ENCODE assay signal across 5 cellular contexts in the genomic region with DNA sequence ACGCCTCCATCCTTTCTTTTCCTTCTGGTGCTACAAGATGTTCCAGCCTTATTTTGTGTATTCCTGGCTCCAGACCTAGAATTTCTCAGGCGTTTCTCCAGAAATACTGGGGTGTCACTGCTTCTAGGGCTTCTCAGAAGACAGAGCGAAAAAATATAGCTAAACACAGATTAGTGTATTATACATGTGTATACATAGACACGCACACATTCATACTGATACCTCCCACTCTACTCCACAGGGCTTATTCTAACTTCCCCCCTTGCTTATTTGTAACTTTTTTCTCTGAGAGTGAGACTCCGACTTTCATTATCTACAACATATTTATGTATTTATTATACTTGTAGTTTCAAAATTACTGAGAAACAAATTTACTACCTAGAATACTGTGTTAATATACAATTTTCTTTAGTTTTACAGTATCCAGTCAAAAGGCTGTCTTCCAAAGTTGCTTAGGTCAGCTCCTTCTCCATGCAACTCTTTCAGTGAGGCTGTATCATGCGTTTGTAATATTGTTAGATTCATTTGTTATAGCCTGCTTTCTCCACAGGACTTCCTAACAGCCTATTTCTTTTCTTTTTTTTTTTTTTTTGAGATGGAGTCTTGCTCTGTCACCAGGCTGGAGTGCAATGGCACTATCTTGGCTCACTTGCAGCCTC. TPM values are rescaled to one million over a fixed set of nuclear protein-coding genes. Genes with fewer than 3 reads are reported as not detected.
DNase-seq lines count a peak whose midpoint lies in the region; ATAC-seq, FAIRE-seq and TF ChIP-seq lines count a peak whose summit lies in the region.
"Not testable (repeated sequence)": the region's sequence is repeated elsewhere in the genome, so short reads cannot be mapped to it uniquely, and the experiment has no call there.

No MANE protein-coding gene starts in this region.

- not testable (repeated sequence) for H3K9me3 Mint-ChIP-seq in stimulated activated effector memory CD8-positive, alpha-beta T cell treated with anti-CD3 and anti-CD28 coated beads, Interleukin-12 subunit alpha, Interleukin-12 subunit beta, amount 100 ng/mL, for 72 hours

- H3K27me3 ChIP-seq in IMR-90 (ENCODE audit: control insufficient read depth, insufficient read depth, low read length); GM12878 (replicated peaks in 1 of 2; ENCODE audit: control insufficient read depth in 2 of 2, insufficient read depth in 2 of 2, low read length in 1 of 2); K562 (ENCODE audit: control insufficient read depth in 2 of 2, insufficient read depth in 2 of 2, low read length in 2 of 2): not testable (repeated sequence)
- peaks cover 0 to 18% of the 10 kb centered on the region in 2 experiments; a peak in 1 of 5 replicates for H3K27me3 ChIP-seq in HepG2 (ENCODE audit: control insufficient read depth in 1 of 2, insufficient read depth in 2 of 2, low read length in 2 of 2)

- not testable (repeated sequence) for H2AK5ac ChIP-seq in IMR-90 (ENCODE audit: low read depth, low read length)

- TF ChIP-seq CTCF in IMR-90 (conservative IDR thresholded peaks at IDR 0.05; ENCODE audit: low read depth, low read length); GM12878 (IDR thresholded peaks at IDR 0.05 in 2 of 3, conservative IDR thresholded peaks at IDR 0.05 in 1 of 3; ENCODE audit: control insufficient read depth in 2 of 3, extremely low read depth in 1 of 3, insufficient read depth in 1 of 3, low read depth in 3 of 3, low read length in 3 of 3); K562 (IDR thresholded peaks at IDR 0.05 in 2 of 3, conservative IDR thresholded peaks at IDR 0.05 in 1 of 3; ENCODE audit: insufficient read depth in 2 of 3, low read depth in 1 of 3, low read length in 3 of 3); HepG2 (CRISPR knock-in tag; IDR thresholded peaks at IDR 0.05): not testable (repeated sequence)

- H3K27ac ChIP-seq in IMR-90 (ENCODE audit: insufficient read depth, low read length); GM12878 (ENCODE audit: control insufficient read depth, insufficient read depth); K562 (ENCODE audit: extremely low read depth, low read depth, low read length); HepG2 (ENCODE audit: extremely low read length, insufficient read depth, low read length): not testable (repeated sequence)

- RAD21 ChIA-PET in GM12878 (lab: Charles Lee; ENCODE audit: unreplicated experiment), result not testable (repeated sequence)

- not testable (repeated sequence) for H3K36me3 Mint-ChIP-seq in stimulated activated effector memory CD8-positive, alpha-beta T cell treated with anti-CD3 and anti-CD28 coated beads, Interleukin-12 subunit alpha, Interleukin-12 subunit beta, amount 100 ng/mL, for 72 hours

- not testable (repeated sequence) for H3K18ac ChIP-seq in IMR-90 (ENCODE audit: low read depth, low read length)

- H3K79me2 ChIP-seq in GM12878 (ENCODE audit: control insufficient read depth, insufficient read depth, low read length); K562 (ENCODE audit: control insufficient read depth, insufficient read depth, low read length); HepG2 (ENCODE audit: insufficient read depth, low read length): not testable (repeated sequence)

- FAIRE-seq in GM12878 (lab: Jason Lieb, UNC); K562 (lab: Jason Lieb, UNC); HepG2 (lab: Jason Lieb, UNC): not testable (repeated sequence)

- H3K56ac ChIP-seq in IMR-90 (ENCODE audit: extremely low read depth, insufficient read depth, low read length), result not testable (repeated sequence)

- H4K91ac ChIP-seq in IMR-90 (ENCODE audit: insufficient read depth, low read depth, low read length), result not testable (repeated sequence)

- not testable (repeated sequence) for TF ChIP-seq EP300 in GM12878 (IDR thresholded peaks at IDR 0.05; ENCODE audit: borderline replicate concordance in 1 of 2, control insufficient read depth in 1 of 2, low read depth in 2 of 2, low read length in 2 of 2); K562 (IDR thresholded peaks at IDR 0.05; ENCODE audit: low read length); HepG2 (IDR thresholded peaks at IDR 0.05; ENCODE audit: low read depth in 2 of 2, low read length in 2 of 2); HepG2 (CRISPR knock-in tag; IDR thresholded peaks at IDR 0.05; ENCODE audit: borderline replicate concordance)

- TF ChIP-seq POLR2A in IMR-90 (IDR thresholded peaks at IDR 0.05; ENCODE audit: low read depth, low read length); GM12878 (IDR thresholded peaks at IDR 0.05; ENCODE audit: low read depth, low read length); K562 (conservative IDR thresholded peaks at IDR 0.05); HepG2 (IDR thresholded peaks at IDR 0.05; ENCODE audit: insufficient read depth in 1 of 2, low read depth in 2 of 2, low read length in 2 of 2): not testable (repeated sequence)

- H2BK20ac ChIP-seq in IMR-90 (ENCODE audit: low read depth, low read length), result not testable (repeated sequence)

- not testable (repeated sequence) for BruUV-seq in IMR-90 (replicated peaks; lab: Mats Ljungman, UMichigan); GM12878 (replicated peaks; lab: Mats Ljungman, UMichigan); K562 (replicated peaks; lab: Mats Ljungman, UMichigan); HepG2 (replicated peaks; lab: Mats Ljungman, UMichigan)

- not testable (repeated sequence) for TF ChIP-seq RAD21 in IMR-90 (IDR thresholded peaks at IDR 0.05; ENCODE audit: low read length); GM12878 (IDR thresholded peaks at IDR 0.05; ENCODE audit: insufficient read depth, low read depth, low read length); K562 (CRISPR knock-in tag; conservative IDR thresholded peaks at IDR 0.05 in 1 of 2, IDR thresholded peaks at IDR 0.05 in 1 of 2); HepG2 (CRISPR knock-in tag; IDR thresholded peaks at IDR 0.05)

- not testable (repeated sequence) for H3K79me1 ChIP-seq in IMR-90 (ENCODE audit: low read depth in 1 of 2, low read length in 2 of 2)

- not testable (repeated sequence) for H2AFZ ChIP-seq in IMR-90 (replicated peaks; ENCODE audit: low read length, poor library complexity); GM12878 (ENCODE audit: control insufficient read depth, low read depth, low read length); K562 (ENCODE audit: low read depth, low read length); HepG2 (ENCODE audit: low read length)

- dilution Hi-C loops in IMR-90 (cut with HindIII; ENCODE audit: low sequenced_read_pairs, unreplicated experiment), result not testable (repeated sequence)

- not testable (repeated sequence) for H3K4ac ChIP-seq in IMR-90 (ENCODE audit: low read depth, low read length)

- not testable (repeated sequence) for H3K27ac Mint-ChIP-seq in stimulated activated effector memory CD8-positive, alpha-beta T cell treated with anti-CD3 and anti-CD28 coated beads, Interleukin-12 subunit alpha, Interleukin-12 subunit beta, amount 100 ng/mL, for 72 hours

- not testable (repeated sequence) for H2BK5ac ChIP-seq in IMR-90 (ENCODE audit: low read depth, low read length, poor library complexity, severe bottlenecking)

- not testable (repeated sequence) for H3K4me3 ChIP-seq in IMR-90 (ENCODE audit: insufficient read depth, low read depth, low read length); GM12878; K562; HepG2 (replicated peaks in 1 of 3; ENCODE audit: insufficient read depth in 1 of 3, low read depth in 2 of 3, low read length in 3 of 3)

- H3K9me1 ChIP-seq in IMR-90 (ENCODE audit: insufficient read depth, low read length); K562 (ENCODE audit: control insufficient read depth, insufficient read depth, low read length): not testable (repeated sequence)

- WGBS in IMR-90 (ENCODE audit: extremely low coverage in 2 of 2, insufficient read length in 1 of 2), 2 experiments, result no CpG with 5 or more reads among the region's 6 CpGs
- WGBS in GM12878 (ENCODE audit: insufficient coverage, insufficient replicate concordance, low lambda C conversion rate, missing lambda C conversion rate), result 17% methylated on average over 6 of the region's 6 CpGs
- WGBS in K562 (ENCODE audit: insufficient coverage, low coverage, missing lambda C conversion rate), result 11% methylated on average over 5 of the region's 6 CpGs
- WGBS in HepG2 (ENCODE audit: low lambda C conversion rate), result 60% methylated on average over 6 of the region's 6 CpGs

- H2AK9ac ChIP-seq in IMR-90 (replicated peaks; ENCODE audit: low read depth, low read length, poor library complexity), result not testable (repeated sequence)

- ATAC-seq in IMR-90 (ENCODE audit: low read depth); K562; HepG2: not testable (repeated sequence)
- peak; percentile 61 for ATAC-seq in GM12878
- ATAC-seq in stimulated activated effector memory CD8-positive, alpha-beta T cell treated with anti-CD3 and anti-CD28 coated beads, Interleukin-12 subunit alpha, Interleukin-12 subunit beta, amount 100 ng/mL, for 72 hours, result peak; percentile 68

- H3K4me3 Mint-ChIP-seq in stimulated activated effector memory CD8-positive, alpha-beta T cell treated with anti-CD3 and anti-CD28 coated beads, Interleukin-12 subunit alpha, Interleukin-12 subunit beta, amount 100 ng/mL, for 72 hours, result not testable (repeated sequence)

- CTCF ChIA-PET in IMR-90 (lab: Yijun Ruan, JAX); GM12878 (lab: Yijun Ruan, JAX); K562 (lab: Yijun Ruan, JAX; ENCODE audit: low intra/inter-chr PET ratio); HepG2 (lab: Yijun Ruan, JAX; ENCODE audit: low intra/inter-chr PET ratio, low total read pairs): not testable (repeated sequence)

- not testable (repeated sequence) for DNase-seq in IMR-90; GM12878 (ENCODE audit: low read depth, low spot score); K562 (ENCODE audit: extremely low read depth in 1 of 4, low spot score in 3 of 4); HepG2 (ENCODE audit: low spot score); stimulated activated effector memory CD8-positive, alpha-beta T cell treated with anti-CD3 and anti-CD28 coated beads, Interleukin-12 subunit alpha, Interleukin-12 subunit beta, amount 100 ng/mL, for 72 hours (ENCODE audit: low spot score in 2 of 2)

- not testable (repeated sequence) for H3K9me3 ChIP-seq in IMR-90 (ENCODE audit: control insufficient read depth, insufficient read depth, low read length); GM12878 (replicated peaks; ENCODE audit: control insufficient read depth, insufficient read depth, low read length); K562 (replicated peaks; ENCODE audit: control insufficient read depth, insufficient read depth, low read depth, low read length); HepG2 (ENCODE audit: low read length)

- not testable (repeated sequence) for H3K4me2 ChIP-seq in IMR-90 (ENCODE audit: low read depth, low read length); GM12878 (ENCODE audit: control insufficient read depth, insufficient read depth); K562 (ENCODE audit: insufficient read depth, low read length); HepG2 (ENCODE audit: low read depth, low read length)

- not testable (repeated sequence) for H3K4me1 Mint-ChIP-seq in stimulated activated effector memory CD8-positive, alpha-beta T cell treated with anti-CD3 and anti-CD28 coated beads, Interleukin-12 subunit alpha, Interleukin-12 subunit beta, amount 100 ng/mL, for 72 hours

- not testable (repeated sequence) for H2BK120ac ChIP-seq in IMR-90 (ENCODE audit: low read depth, low read length)

- H4K5ac ChIP-seq in IMR-90 (ENCODE audit: low read depth, low read length), result not testable (repeated sequence)

- H2BK15ac ChIP-seq in IMR-90 (ENCODE audit: low read depth, low read length), result not testable (repeated sequence)

- H3K36me3 ChIP-seq in IMR-90 (ENCODE audit: control insufficient read depth, insufficient read depth, low read length); GM12878 (ENCODE audit: control insufficient read depth in 2 of 2, insufficient read depth in 2 of 2, low read length in 1 of 2); K562 (ENCODE audit: control insufficient read depth, insufficient read depth, low read length); HepG2 (replicated peaks in 1 of 2; ENCODE audit: control insufficient read depth in 1 of 2, insufficient read depth in 2 of 2, low read length in 2 of 2): not testable (repeated sequence)

- not testable (repeated sequence) for H3K23ac ChIP-seq in IMR-90 (ENCODE audit: low read depth, low read length)

- in situ Hi-C loops in IMR-90 (cut with MboI; ENCODE audit: low sequenced_read_pairs), result loop anchor here (25.0 kb wide), 1 partner anchor 176 kb away; a partner anchor contains a TSS
- in situ Hi-C loops in GM12878 (cut with MboI); K562 (cut with MboI): not testable (repeated sequence)
- in situ Hi-C loops in HepG2 (cut with HindIII; ENCODE audit: extremely low pct_ligation_motif_present, low pct_unique_long_range_greater_than_20kb), result loop anchor here (10.0 to 25.0 kb wide), 2 partner anchors 176 to 314 kb away; a partner anchor contains a TSS

- H3K9ac ChIP-seq in IMR-90 (ENCODE audit: low read depth, low read length); GM12878 (ENCODE audit: control insufficient read depth, insufficient read depth, low read length); K562 (ENCODE audit: insufficient read depth in 1 of 2, low read depth in 2 of 2, low read length in 2 of 2); HepG2 (ENCODE audit: insufficient read depth, low read depth, low read length): not testable (repeated sequence)

- H4K8ac ChIP-seq in IMR-90 (ENCODE audit: low read depth in 2 of 2, low read length in 2 of 2), result not testable (repeated sequence)

- intact Hi-C loops in IMR-90 (cut with micrococcal nuclease); K562 (cut with micrococcal nuclease); HepG2 (cut with micrococcal nuclease; ENCODE audit: unreplicated experiment): not testable (repeated sequence)
- intact Hi-C loops in GM12878 (cut with micrococcal nuclease; ENCODE audit: unreplicated experiment), result loop anchor here (10.0 kb wide), 1 partner anchor 554 kb away; a partner anchor contains a TSS

- SMC1A ChIA-PET in GM12878 (lab: Charles Lee; ENCODE audit: uncharacterized antibody, unreplicated experiment), result not testable (repeated sequence)

- H3K4me1 ChIP-seq in IMR-90 (ENCODE audit: control insufficient read depth, insufficient read depth, low read length); GM12878 (ENCODE audit: control insufficient read depth, insufficient read depth, low read length): not testable (repeated sequence)
- H3K4me1 ChIP-seq in K562 (replicated peaks in 1 of 2; ENCODE audit: control insufficient read depth in 2 of 2, insufficient read depth in 2 of 2, low read length in 2 of 2) (peaks cover 0 to 24% of the 10 kb centered on the region in 2 experiments; a peak in 2 of 5 replicates), HepG2 (ENCODE audit: insufficient read depth, low read length) (peaks cover 28% of the 10 kb centered on the region)

- not testable (repeated sequence) for H4K20me1 ChIP-seq in IMR-90 (ENCODE audit: insufficient read depth, low read length); GM12878 (ENCODE audit: control insufficient read depth, insufficient read depth); K562 (replicated peaks; ENCODE audit: control insufficient read depth, insufficient read depth, low read length); HepG2 (ENCODE audit: insufficient read depth, low read length)

- not testable (repeated sequence) for H3K14ac ChIP-seq in IMR-90 (replicated peaks; ENCODE audit: low read depth, low read length)

- POLR2A ChIA-PET in IMR-90 (lab: Charles Lee; ENCODE audit: unreplicated experiment); GM12878 (lab: Charles Lee); K562 (lab: Yijun Ruan, JAX); HepG2 (lab: Yijun Ruan, JAX): not testable (repeated sequence)

RNA-seq across cellular contexts. Expression of a gene that starts 5.3 kb away (rescaled TPM):
- total RNA-seq in IMR-90 (2012; rRNA removed) (4.1 and 4.2 TPM in 2 replicates), GM12878 (2014; rRNA removed) (6.4 and 7.4 TPM in 2 replicates), GM12878 (2014; rRNA removed; fragmentation: Illumina TruSeq; extraction: Trizol) (9.6 and 11.1 TPM in 2 replicates), GM12878 (2021) (6.5 and 7.3 TPM in 2 replicates), K562 (2014; rRNA removed) (0.14 TPM in 1 of 2 replicates, not detected in the other), K562 (2014; rRNA removed; fragmentation: Illumina TruSeq; extraction: Trizol) (0.15 and 0.26 TPM in 2 replicates), K562 (2015; rRNA removed; fragmentation: Illumina TruSeq; extraction: Trizol) (0.11 and 0.38 TPM in 2 replicates), K562 (2021) (0.45 and 0.47 TPM in 2 replicates), HepG2 (2016; rRNA removed; fragmentation: Illumina TruSeq; extraction: Trizol) (12.8 and 18.7 TPM in 2 replicates)
- polyA plus RNA-seq in IMR-90 (2012; rRNA removed) (0.67 and 0.69 TPM in 2 replicates), GM12878 (2011; rRNA removed) (2.2 and 3.1 TPM in 2 replicates), GM12878 (2014; fragmentation: Illumina TruSeq; extraction: Trizol) (6.1 and 8.6 TPM in 2 replicates), GM12878 (2014; fragmentation: Nextera tagmentation; extraction: Ambion mirVana) (under 1 TPM; 0.24 to 0.40 TPM), GM12878 (2014; rRNA removed) (3.5 and 3.6 TPM in 2 replicates), GM12878 (2016; fragmentation: Nextera tagmentation; extraction: Ambion mirVana) (1 to 10 TPM; 4.2 to 4.3 TPM), K562 (2011; rRNA removed) (0.11 and 0.17 TPM in 2 replicates), K562 (2014; fragmentation: Illumina TruSeq; extraction: Trizol) (0.04 and 0.07 TPM in 2 replicates), K562 (2014; fragmentation: Nextera tagmentation; extraction: Ambion mirVana) (under 1 TPM in 1 of 2 experiments, not detected in 1; 0.03 TPM), K562 (2014; rRNA removed) (0.07 and 0.08 TPM in 2 replicates), HepG2 (2011; rRNA removed) (2.3 and 3.1 TPM in 2 replicates)
- polyA plus RNA-seq in IMR-90 (2012; cell fraction: cytosol; rRNA removed), result 0.06 and 0.07 TPM in 2 replicates
- 0.36 and 3.0 TPM in 2 replicates for polyA plus RNA-seq in IMR-90 (2012; cell fraction: nucleus; rRNA removed; ENCODE audit: low replicate concordance)
- 121 TPM in 2 replicates for total RNA-seq in GM12878 (2013; cell fraction: nucleolus; rRNA removed)
- 1.0 TPM for polyA plus RNA-seq in GM12878 (2011; ENCODE audit: low read depth)
- 0.43 and 0.52 TPM in 2 replicates for polyA plus RNA-seq in GM12878 (2011; cell fraction: cytosol; rRNA removed)
- polyA plus RNA-seq in GM12878 (2011; cell fraction: nucleus; rRNA removed), result 2.3 and 3.2 TPM in 2 replicates
- polyA plus RNA-seq in GM12878 (2012), result 1.8 TPM in 2 replicates
- 6.1 and 7.8 TPM in 2 replicates for polyA minus RNA-seq in GM12878 (2011; rRNA and poly(A)+ RNA removed)
- 1.5 and 1.6 TPM in 2 replicates for polyA minus RNA-seq in GM12878 (2011; cell fraction: cytosol; rRNA and poly(A)+ RNA removed)
- 3.7 and 6.6 TPM in 2 replicates for polyA minus RNA-seq in GM12878 (2011; cell fraction: nucleus; rRNA and poly(A)+ RNA removed)
- 3.3 TPM in 1 of 2 replicates, not detected in the other for total RNA-seq in K562 (2011; cell fraction: chromatin; rRNA removed; ENCODE audit: low replicate concordance)
- 0.13 and 0.33 TPM in 2 replicates for total RNA-seq in K562 (2011; cell fraction: nucleolus; rRNA removed)
- total RNA-seq in K562 (2011; cell fraction: nucleoplasm; rRNA removed), result 0.88 and 1.5 TPM in 2 replicates
- polyA plus RNA-seq in K562 (2011; cell fraction: cytosol; rRNA removed), result 0.01 TPM in 1 of 2 replicates, not detected in the other
- polyA plus RNA-seq in K562 (2011; cell fraction: nucleus; rRNA removed), result 0.08 and 0.10 TPM in 2 replicates
- polyA plus RNA-seq in K562 (2012), result 0.10 and 0.12 TPM in 2 replicates
- 0.21 and 0.48 TPM in 2 replicates for polyA minus RNA-seq in K562 (2011; rRNA and poly(A)+ RNA removed)
- polyA minus RNA-seq in K562 (2011; cell fraction: cytosol; rRNA and poly(A)+ RNA removed), result not detected in 2 replicates
- polyA minus RNA-seq in K562 (2011; cell fraction: nucleus; rRNA and poly(A)+ RNA removed), result 0.22 and 0.40 TPM in 2 replicates
- 4.7 and 7.0 TPM in 2 replicates for total RNA-seq in HepG2 (2016; cell fraction: cytosol; rRNA removed; fragmentation: Illumina TruSeq; extraction: Trizol; ENCODE audit: low read depth)
- 12.9 and 15.1 TPM in 2 replicates for total RNA-seq in HepG2 (2016; cell fraction: insoluble cytoplasmic fraction; rRNA removed; fragmentation: Illumina TruSeq; extraction: Trizol)
- 2.1 and 3.0 TPM in 2 replicates for total RNA-seq in HepG2 (2016; cell fraction: membrane; rRNA removed; fragmentation: Illumina TruSeq; extraction: Trizol)
- total RNA-seq in HepG2 (2016; cell fraction: nucleus; rRNA removed; fragmentation: Illumina TruSeq; extraction: Trizol), result 25.1 and 25.7 TPM in 2 replicates
- polyA plus RNA-seq in HepG2 (2011; cell fraction: cytosol; rRNA removed), result 0.70 and 1.1 TPM in 2 replicates
- polyA plus RNA-seq in HepG2 (2011; cell fraction: nucleus; rRNA removed), result 3.6 and 6.3 TPM in 2 replicates
- polyA plus RNA-seq in HepG2 (2012), result 4.0 and 4.1 TPM in 2 replicates
- polyA plus RNA-seq in HepG2 (2016; cell fraction: cytosol; fragmentation: Illumina TruSeq; extraction: Trizol; ENCODE audit: low read depth), result 0.03 TPM in 1 of 2 replicates, not detected in the other
- 3.0 and 3.1 TPM in 2 replicates for polyA plus RNA-seq in HepG2 (2016; cell fraction: insoluble cytoplasmic fraction; fragmentation: Illumina TruSeq; extraction: Trizol; ENCODE audit: low read depth)
- 0.09 and 0.14 TPM in 2 replicates for polyA plus RNA-seq in HepG2 (2016; cell fraction: membrane; fragmentation: Illumina TruSeq; extraction: Trizol; ENCODE audit: low read depth)
- 12.3 and 16.4 TPM in 2 replicates for polyA plus RNA-seq in HepG2 (2016; cell fraction: nucleus; fragmentation: Illumina TruSeq; extraction: Trizol; ENCODE audit: insufficient read depth, low read depth)
- polyA minus RNA-seq in HepG2 (2011; rRNA and poly(A)+ RNA removed; ENCODE audit: low replicate concordance), result 3.4 and 3.6 TPM in 2 replicates
- 5.5 and 5.9 TPM in 2 replicates for polyA minus RNA-seq in HepG2 (2011; cell fraction: cytosol; rRNA and poly(A)+ RNA removed)
- 55.9 and 56.6 TPM in 2 replicates for polyA minus RNA-seq in HepG2 (2011; cell fraction: nucleus; rRNA and poly(A)+ RNA removed)

RNA-seq across cellular contexts. Expression of a gene that starts 43.2 kb away (rescaled TPM):
- total RNA-seq in IMR-90 (2012; rRNA removed) (36.2 and 44.7 TPM in 2 replicates), GM12878 (2014; rRNA removed) (16.6 and 16.7 TPM in 2 replicates), GM12878 (2014; rRNA removed; fragmentation: Illumina TruSeq; extraction: Trizol) (21.1 and 21.8 TPM in 2 replicates), GM12878 (2021) (24.1 and 27.1 TPM in 2 replicates), K562 (2014; rRNA removed) (20.7 and 26.4 TPM in 2 replicates), K562 (2014; rRNA removed; fragmentation: Illumina TruSeq; extraction: Trizol) (54.4 and 57.4 TPM in 2 replicates), K562 (2015; rRNA removed; fragmentation: Illumina TruSeq; extraction: Trizol) (38.8 and 41.6 TPM in 2 replicates), K562 (2021) (51.4 and 53.5 TPM in 2 replicates), HepG2 (2016; rRNA removed; fragmentation: Illumina TruSeq; extraction: Trizol) (59.8 and 69.8 TPM in 2 replicates)
- polyA plus RNA-seq in IMR-90 (2012; rRNA removed) (13.4 and 18.2 TPM in 2 replicates), GM12878 (2011; rRNA removed) (17.4 and 19.9 TPM in 2 replicates), GM12878 (2014; fragmentation: Illumina TruSeq; extraction: Trizol) (23.0 and 24.7 TPM in 2 replicates), GM12878 (2014; fragmentation: Nextera tagmentation; extraction: Ambion mirVana) (1 to 10 TPM; 3.9 to 4.8 TPM), GM12878 (2014; rRNA removed) (15.2 and 15.5 TPM in 2 replicates), GM12878 (2016; fragmentation: Nextera tagmentation; extraction: Ambion mirVana) (1 to 10 TPM; 5.0 to 5.2 TPM), K562 (2011; rRNA removed) (26.5 and 34.9 TPM in 2 replicates), K562 (2014; fragmentation: Illumina TruSeq; extraction: Trizol) (37.9 and 41.8 TPM in 2 replicates), K562 (2014; fragmentation: Nextera tagmentation; extraction: Ambion mirVana) (10 to 100 TPM in 1 of 2 experiments, 1 to 10 TPM in 1; 9.4 to 11.2 TPM), K562 (2014; rRNA removed) (23.3 and 28.6 TPM in 2 replicates), HepG2 (2011; rRNA removed) (19.0 TPM in 2 replicates)
- 4.8 and 5.2 TPM in 2 replicates for polyA plus RNA-seq in IMR-90 (2012; cell fraction: cytosol; rRNA removed)
- 8.9 and 25.1 TPM in 2 replicates for polyA plus RNA-seq in IMR-90 (2012; cell fraction: nucleus; rRNA removed; ENCODE audit: low replicate concordance)
- total RNA-seq in GM12878 (2013; cell fraction: nucleolus; rRNA removed), result 28.7 and 29.4 TPM in 2 replicates
- 4.6 TPM for polyA plus RNA-seq in GM12878 (2011; ENCODE audit: low read depth)
- 13.2 and 13.6 TPM in 2 replicates for polyA plus RNA-seq in GM12878 (2011; cell fraction: cytosol; rRNA removed)
- 15.4 and 18.9 TPM in 2 replicates for polyA plus RNA-seq in GM12878 (2011; cell fraction: nucleus; rRNA removed)
- 5.8 and 6.1 TPM in 2 replicates for polyA plus RNA-seq in GM12878 (2012)
- polyA minus RNA-seq in GM12878 (2011; rRNA and poly(A)+ RNA removed), result 18.7 and 23.0 TPM in 2 replicates
- polyA minus RNA-seq in GM12878 (2011; cell fraction: cytosol; rRNA and poly(A)+ RNA removed), result 6.1 and 14.3 TPM in 2 replicates
- 6.9 and 12.4 TPM in 2 replicates for polyA minus RNA-seq in GM12878 (2011; cell fraction: nucleus; rRNA and poly(A)+ RNA removed)
- 55.7 and 73.0 TPM in 2 replicates for total RNA-seq in K562 (2011; cell fraction: chromatin; rRNA removed; ENCODE audit: low replicate concordance)
- 25.7 and 30.9 TPM in 2 replicates for total RNA-seq in K562 (2011; cell fraction: nucleolus; rRNA removed)
- total RNA-seq in K562 (2011; cell fraction: nucleoplasm; rRNA removed), result 54.3 and 81.5 TPM in 2 replicates
- 12.3 and 17.3 TPM in 2 replicates for polyA plus RNA-seq in K562 (2011; cell fraction: cytosol; rRNA removed)
- polyA plus RNA-seq in K562 (2011; cell fraction: nucleus; rRNA removed), result 25.6 and 32.6 TPM in 2 replicates
- polyA plus RNA-seq in K562 (2012), result 22.4 and 28.5 TPM in 2 replicates
- polyA minus RNA-seq in K562 (2011; rRNA and poly(A)+ RNA removed), result 43.4 and 50.3 TPM in 2 replicates
- 22.6 and 32.4 TPM in 2 replicates for polyA minus RNA-seq in K562 (2011; cell fraction: cytosol; rRNA and poly(A)+ RNA removed)
- polyA minus RNA-seq in K562 (2011; cell fraction: nucleus; rRNA and poly(A)+ RNA removed), result 15.6 and 16.8 TPM in 2 replicates
- 18.0 and 19.1 TPM in 2 replicates for total RNA-seq in HepG2 (2016; cell fraction: cytosol; rRNA removed; fragmentation: Illumina TruSeq; extraction: Trizol; ENCODE audit: low read depth)
- 56.6 and 58.1 TPM in 2 replicates for total RNA-seq in HepG2 (2016; cell fraction: insoluble cytoplasmic fraction; rRNA removed; fragmentation: Illumina TruSeq; extraction: Trizol)
- 88.3 and 99.8 TPM in 2 replicates for total RNA-seq in HepG2 (2016; cell fraction: membrane; rRNA removed; fragmentation: Illumina TruSeq; extraction: Trizol)
- 39.3 and 44.8 TPM in 2 replicates for total RNA-seq in HepG2 (2016; cell fraction: nucleus; rRNA removed; fragmentation: Illumina TruSeq; extraction: Trizol)
- polyA plus RNA-seq in HepG2 (2011; cell fraction: cytosol; rRNA removed), result 10.0 and 16.3 TPM in 2 replicates
- 12.2 and 20.3 TPM in 2 replicates for polyA plus RNA-seq in HepG2 (2011; cell fraction: nucleus; rRNA removed)
- polyA plus RNA-seq in HepG2 (2012), result 22.9 and 32.3 TPM in 2 replicates
- 15.2 and 16.6 TPM in 2 replicates for polyA plus RNA-seq in HepG2 (2016; cell fraction: cytosol; fragmentation: Illumina TruSeq; extraction: Trizol; ENCODE audit: low read depth)
- polyA plus RNA-seq in HepG2 (2016; cell fraction: insoluble cytoplasmic fraction; fragmentation: Illumina TruSeq; extraction: Trizol; ENCODE audit: low read depth), result 44.9 and 53.9 TPM in 2 replicates
- polyA plus RNA-seq in HepG2 (2016; cell fraction: membrane; fragmentation: Illumina TruSeq; extraction: Trizol; ENCODE audit: low read depth), result 50.2 and 56.8 TPM in 2 replicates
- 53.2 and 54.6 TPM in 2 replicates for polyA plus RNA-seq in HepG2 (2016; cell fraction: nucleus; fragmentation: Illumina TruSeq; extraction: Trizol; ENCODE audit: insufficient read depth, low read depth)
- 44.4 and 48.9 TPM in 2 replicates for polyA minus RNA-seq in HepG2 (2011; rRNA and poly(A)+ RNA removed; ENCODE audit: low replicate concordance)
- polyA minus RNA-seq in HepG2 (2011; cell fraction: cytosol; rRNA and poly(A)+ RNA removed), result 28.8 and 32.0 TPM in 2 replicates
- 20.2 and 23.9 TPM in 2 replicates for polyA minus RNA-seq in HepG2 (2011; cell fraction: nucleus; rRNA and poly(A)+ RNA removed)
